ENCODE assay signal across 12 cellular contexts in the genomic region with DNA sequence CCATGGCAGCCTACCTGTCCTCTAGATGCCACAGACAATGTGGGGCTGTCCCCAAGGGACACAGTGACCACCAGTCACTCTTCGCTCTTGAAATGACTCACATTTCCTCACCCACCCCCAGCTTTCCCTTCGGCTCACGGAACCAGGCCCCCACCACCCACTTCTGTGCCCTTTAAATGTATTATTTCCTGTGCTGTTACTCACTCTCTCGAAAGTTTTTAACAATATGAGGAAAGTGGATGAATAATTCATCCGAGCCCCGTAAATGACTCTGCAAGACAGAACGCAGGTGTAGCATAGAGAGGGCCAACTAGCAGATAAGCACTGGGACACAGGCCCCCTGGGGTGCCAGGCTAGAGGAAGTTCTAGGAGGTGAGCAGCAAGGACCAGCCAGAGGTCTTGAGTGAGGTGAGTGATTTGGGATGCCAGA.
DNase-seq lines count a peak whose midpoint lies in the region; ATAC-seq and TF ChIP-seq lines count a peak whose summit lies in the region.
"Had no signal": no experiment of that assay in that cellular context is flagged by ENCODE, and none has a peak within 500 bp of the region (broad histone marks: within the 10 kb centered on the region; RNA-seq: fewer than 3 reads in every experiment).

No MANE protein-coding gene starts in this region.

- no peak overlapping the region for H3K27ac ChIP-seq in uterus
- H3K27ac ChIP-seq: right lobe of liver, upper lobe of left lung had no signal

- H3K27me3 ChIP-seq in uterus = no peaks in the 10 kb centered on the region
- H3K27me3 ChIP-seq: right lobe of liver, upper lobe of left lung had no signal

- no peaks in the 10 kb centered on the region for H3K36me3 ChIP-seq in uterus
- H3K36me3 ChIP-seq: right lobe of liver, upper lobe of left lung had no signal

- ATAC-seq in HG03565 (IDR thresholded peaks at IDR 0.05; ENCODE audit: unreplicated experiment) (peak; percentile 40), HG02970 (IDR thresholded peaks at IDR 0.05; ENCODE audit: low FRiP score, unreplicated experiment) (no peak)
- ATAC-seq: right lobe of liver had no signal

- peak; percentile 24 to 53 for DNase-seq in activated CD8-positive, alpha-beta memory T cell treated with anti-CD3 and anti-CD28 coated beads for 4 hours (ENCODE audit: low read depth in 2 of 2)
- DNase-seq in dermis microvascular lymphatic vessel endothelial cell (ENCODE audit: low read depth in 2 of 2) = peak; percentile 3 to 50
- DNase-seq in stimulated activated CD8-positive, alpha-beta memory T cell treated with anti-CD3 and anti-CD28 coated beads, Interleukin-7, amount 100 ng/mL, for 4 hours (ENCODE audit: low read depth in 2 of 2) = peak; percentile 56 to 58
- DNase-seq in foreskin melanocyte = no peak
- no peak for DNase-seq in SW480 (ENCODE audit: low spot score)
- no peak for DNase-seq in uterus
- DNase-seq: NCI-H2029 treated with DMSO at 0.1 percent for 48 hours, OCI-M1, right lobe of liver, upper lobe of left lung had no signal

- H3K4me3 ChIP-seq in uterus = no peak overlapping the region
- H3K4me3 ChIP-seq: right lobe of liver, upper lobe of left lung had no signal

- TF ChIP-seq POLR2A in uterus (IDR thresholded peaks at IDR 0.05) = no peak

- intact Hi-C loops in uterus (cut with DNase I; ENCODE audit: low total_unique reads) = no loop called here

- H3K9me3 ChIP-seq in uterus = no peaks in the 10 kb centered on the region
- H3K9me3 ChIP-seq: right lobe of liver, upper lobe of left lung had no signal

- TF ChIP-seq CTCF in uterus (IDR thresholded peaks at IDR 0.05) = no peak

- H3K4me1 ChIP-seq in uterus = no peaks in the 10 kb centered on the region
- H3K4me1 ChIP-seq: right lobe of liver had no signal

Comparison
In these comparisons a context has a peak if more than half of its experiments do, and no peak if none do; other contexts are left out.
1. DNase-seq: peak in activated CD8-positive, alpha-beta memory T cell treated with anti-CD3 and anti-CD28 coated beads for 4 hours (2 of 2), dermis microvascular lymphatic vessel endothelial cell (2 of 2) and stimulated activated CD8-positive, alpha-beta memory T cell treated with anti-CD3 and anti-CD28 coated beads, Interleukin-7, amount 100 ng/mL, for 4 hours (2 of 2); none in foreskin melanocyte (single experiment), SW480 (single experiment) and uterus (0 of 2).